ENCODE assay signal across 8 cellular contexts in the genomic region with DNA sequence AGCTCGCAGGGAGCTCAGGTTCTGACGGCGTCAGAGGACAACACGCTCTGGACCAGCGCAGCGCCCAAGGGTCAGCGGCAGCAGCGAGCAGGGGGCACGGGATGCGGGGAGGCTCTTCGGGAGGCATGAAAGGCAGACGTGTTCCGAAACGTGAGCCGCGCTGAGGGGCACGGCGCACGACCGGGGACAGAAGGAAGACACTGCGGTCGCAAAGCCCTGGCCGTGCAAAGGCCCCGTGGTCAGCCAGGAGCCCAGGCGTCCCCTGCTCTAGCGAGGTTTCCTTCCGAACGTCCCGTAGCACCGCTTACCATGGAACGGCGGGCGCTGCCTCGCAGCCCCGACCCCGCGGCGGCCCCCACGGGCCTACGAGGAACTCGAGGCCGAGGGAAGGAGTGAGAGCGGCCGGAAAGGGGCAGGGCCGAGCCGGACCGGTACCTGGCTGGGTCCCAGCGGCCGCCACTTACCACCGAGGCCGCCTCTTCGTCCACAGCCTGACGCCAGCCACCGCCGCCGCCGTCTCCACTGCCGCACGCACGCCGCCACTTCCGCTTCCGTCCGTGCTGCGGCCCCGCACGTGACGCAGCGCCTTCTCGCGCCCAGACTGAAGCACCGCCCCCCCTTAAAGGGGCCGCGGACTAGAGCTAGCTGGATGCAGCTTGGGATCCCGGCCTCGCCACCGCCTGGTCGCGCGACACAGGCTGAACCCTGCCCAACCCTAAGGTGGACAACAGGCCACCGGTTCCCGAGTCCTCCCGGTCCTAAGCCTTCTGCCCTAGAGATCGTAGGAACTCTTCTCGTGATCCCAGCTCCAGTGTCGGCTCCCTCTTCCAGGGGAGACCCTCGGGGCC. TPM values are rescaled to one million over a fixed set of nuclear protein-coding genes. Genes with fewer than 3 reads are reported as not detected.
A peak's percentile ranks its signal among the peaks of the same experiment; 100 is the strongest.
DNase-seq lines count a peak whose midpoint lies in the region; ATAC-seq and TF ChIP-seq lines count a peak whose summit lies in the region.

No MANE protein-coding gene starts in this region.

- no peaks in the 10 kb centered on the region for H3K9me3 ChIP-seq in BLaER1 treated with 17β-estradiol and CSF1 and Interleukin-3, amounts not matched to agents 10 nM and 100 nM (replicated peaks in 1 of 11)
- H3K9me3 ChIP-seq in duodenal mucosa (ENCODE audit: control insufficient read depth in 1 of 2, low read length in 2 of 2), result no peaks in the 10 kb centered on the region
- H3K9me3 ChIP-seq in lower lobe of right lung, result no peaks in the 10 kb centered on the region

- peaks cover 34 to 62% (median 54%) of the 10 kb centered on the region in 11 experiments; a peak in 21 of 22 replicates for H4K20me1 ChIP-seq in BLaER1 treated with 17β-estradiol and CSF1 and Interleukin-3, amounts not matched to agents 10 nM and 100 nM

- POLR2A ChIA-PET in activated CD4-positive, alpha-beta memory T cell treated with anti-CD3 and anti-CD28 coated beads for 36 hours (lab: Charles Lee), result interaction anchor here (0.7 to 3.0 kb wide), 10 partner anchors 9 to 466 kb away, joined by 3 to 19 read pairs (median 4); a partner anchor contains a TSS

- H3K4me1 ChIP-seq in BLaER1 treated with 17β-estradiol and CSF1 and Interleukin-3, amounts not matched to agents 10 nM and 100 nM, result peaks cover 38 to 51% (median 45%) of the 10 kb centered on the region in 10 experiments
- H3K4me1 ChIP-seq in duodenal mucosa (ENCODE audit: control insufficient read depth in 1 of 2, insufficient read depth in 2 of 2, low read length in 2 of 2) (peaks cover 19 to 23% of the 10 kb centered on the region in 2 donors), lower lobe of right lung (peaks cover 61% of the 10 kb centered on the region)

- intact Hi-C loops in activated CD4-positive, alpha-beta memory T cell treated with anti-CD3 and anti-CD28 coated beads for 36 hours (cut with micrococcal nuclease), result loop anchor here (1.0 kb wide), 2 partner anchors 8 to 12 kb away; no protein-coding TSS in a partner anchor
- intact Hi-C loops in lower lobe of right lung (cut with DNase I), result no loop called here

- no peaks in the 10 kb centered on the region for H3K9me3 Mint-ChIP-seq in activated CD4-positive, alpha-beta memory T cell treated with anti-CD3 and anti-CD28 coated beads for 36 hours

- peak overlapping the region; percentile 81 to 99 (median 93) for H3K4me3 ChIP-seq in BLaER1 treated with 17β-estradiol and CSF1 and Interleukin-3, amounts not matched to agents 10 nM and 100 nM
- H3K4me3 ChIP-seq in duodenal mucosa (ENCODE audit: low read depth in 1 of 2, low read length in 2 of 2), result peak overlapping the region; percentile 86 to 97
- H3K4me3 ChIP-seq in lower lobe of right lung, result peak overlapping the region; percentile 99

- H3K36me3 ChIP-seq in BLaER1 treated with 17β-estradiol and CSF1 and Interleukin-3, amounts not matched to agents 10 nM and 100 nM, result peaks cover 26 to 44% (median 38%) of the 10 kb centered on the region in 11 experiments
- H3K36me3 ChIP-seq in duodenal mucosa (ENCODE audit: control insufficient read depth in 1 of 2, insufficient read depth in 2 of 2, low read length in 2 of 2), result peaks cover 0 to 6% of the 10 kb centered on the region in 2 donors
- H3K36me3 ChIP-seq in lower lobe of right lung, result peaks cover 36% of the 10 kb centered on the region

- H3K4me2 ChIP-seq in BLaER1 treated with 17β-estradiol and CSF1 and Interleukin-3, amounts not matched to agents 10 nM and 100 nM, result peak overlapping the region; percentile 87 to 99 (median 97)

- TF ChIP-seq CTCF in lower lobe of right lung (IDR thresholded peaks at IDR 0.05), result no peak

- DNase-seq in NCI-H69 (lab: John Stamatoyannopoulos, UW) (peak; percentile 95), lower lobe of right lung (peak; percentile 97)
- DNase-seq in activated CD4-positive, alpha-beta memory T cell treated with anti-CD3 and anti-CD28 coated beads for 36 hours, result peak; percentile 93
- peak; percentile 65 to 80 (median 73) for DNase-seq in stimulated activated CD4-positive, alpha-beta T cell treated with anti-CD3 and anti-CD28 coated beads, TNF-alpha, amount 100 ng/mL, for 1 hour (ENCODE audit: low read depth in 3 of 3, low spot score in 1 of 3)

- no peaks in the 10 kb centered on the region for H3K27me3 ChIP-seq in BLaER1 treated with 17β-estradiol and CSF1 and Interleukin-3, amounts not matched to agents 10 nM and 100 nM
- H3K27me3 ChIP-seq in duodenal mucosa (ENCODE audit: control insufficient read depth in 1 of 2, insufficient read depth in 2 of 2, low read length in 2 of 2) (no peaks in the 10 kb centered on the region), lower lobe of right lung (ENCODE audit: low read depth) (no peaks in the 10 kb centered on the region)

- CTCF ChIA-PET in activated CD4-positive, alpha-beta memory T cell treated with anti-CD3 and anti-CD28 coated beads for 36 hours (lab: Charles Lee), result interaction anchor here (0.6 to 3.4 kb wide), 10 partner anchors 9 to 53 kb away, joined by 3 to 18 read pairs (median 6); a partner anchor contains a TSS

- H3K4me3 Mint-ChIP-seq in activated CD4-positive, alpha-beta memory T cell treated with anti-CD3 and anti-CD28 coated beads for 36 hours, result peak overlapping the region; percentile 99

- peak overlapping the region; percentile 89 to 98 (median 94) for H3K9ac ChIP-seq in BLaER1 treated with 17β-estradiol and CSF1 and Interleukin-3, amounts not matched to agents 10 nM and 100 nM
- peak overlapping the region; percentile 78 to 89 for H3K9ac ChIP-seq in duodenal mucosa (ENCODE audit: low read depth in 1 of 2, low read length in 2 of 2)

- H3K27ac Mint-ChIP-seq in activated CD4-positive, alpha-beta memory T cell treated with anti-CD3 and anti-CD28 coated beads for 36 hours, result peak overlapping the region; percentile 97

- ATAC-seq in GM19328 (IDR thresholded peaks at IDR 0.05; ENCODE audit: unreplicated experiment) (peak; percentile 87), HG03469 (IDR thresholded peaks at IDR 0.05; ENCODE audit: unreplicated experiment) (peak; percentile 59), lower lobe of right lung (peak; percentile 97 to 98)

- H3K4me1 Mint-ChIP-seq in activated CD4-positive, alpha-beta memory T cell treated with anti-CD3 and anti-CD28 coated beads for 36 hours (ENCODE audit: low read depth), result peaks cover 15% of the 10 kb centered on the region

- H3K36me3 Mint-ChIP-seq in activated CD4-positive, alpha-beta memory T cell treated with anti-CD3 and anti-CD28 coated beads for 36 hours, result peaks cover 21% of the 10 kb centered on the region

- H3K27ac ChIP-seq in BLaER1 treated with 17β-estradiol and CSF1 and Interleukin-3, amounts not matched to agents 10 nM and 100 nM, result peak overlapping the region; percentile 84 to 97 (median 93)
- H3K27ac ChIP-seq in duodenal mucosa (ENCODE audit: low read depth, low read length) (peak overlapping the region; percentile 80), lower lobe of right lung (peak overlapping the region; percentile 97)

- H3K27me3 Mint-ChIP-seq in activated CD4-positive, alpha-beta memory T cell treated with anti-CD3 and anti-CD28 coated beads for 36 hours, result no peaks in the 10 kb centered on the region

RNA-seq across cellular contexts. Expression of a gene that starts 9.4 kb away (rescaled TPM):
- total RNA-seq in activated CD4-positive, alpha-beta memory T cell treated with anti-CD3 and anti-CD28 coated beads for 36 hours, result 100 to 1,000 TPM; 108 to 110 TPM
- total RNA-seq in lower lobe of right lung, result 76.4 TPM

RNA-seq across cellular contexts. Expression of a gene that starts 12.5 kb away (rescaled TPM):
- 10 to 100 TPM; 23.3 to 24.2 TPM for total RNA-seq in activated CD4-positive, alpha-beta memory T cell treated with anti-CD3 and anti-CD28 coated beads for 36 hours
- total RNA-seq in lower lobe of right lung, result 22.2 TPM

RNA-seq across cellular contexts. Expression of a gene that starts 27.6 kb away (rescaled TPM):
- total RNA-seq in activated CD4-positive, alpha-beta memory T cell treated with anti-CD3 and anti-CD28 coated beads for 36 hours, result 10 to 100 TPM; 41.9 to 45.3 TPM
- total RNA-seq in lower lobe of right lung, result 29.1 TPM

RNA-seq across cellular contexts. Expression of a gene that starts 29.3 kb away (rescaled TPM):
- total RNA-seq in activated CD4-positive, alpha-beta memory T cell treated with anti-CD3 and anti-CD28 coated beads for 36 hours, result 1 to 10 TPM; 5.7 to 5.8 TPM
- total RNA-seq in lower lobe of right lung, result 6.2 TPM

RNA-seq across cellular contexts. Expression of a gene that starts 29.3 kb away (rescaled TPM):
- total RNA-seq in activated CD4-positive, alpha-beta memory T cell treated with anti-CD3 and anti-CD28 coated beads for 36 hours, result 10 to 100 TPM; 24.2 to 28.4 TPM
- 65.0 TPM for total RNA-seq in lower lobe of right lung

Comparison
In these comparisons a context has a peak if more than half of its experiments do, and no peak if none do; other contexts are left out.
1. Peak in every context shown above with its lines: DNase-seq, ATAC-seq, H3K4me3 ChIP-seq and H3K27ac ChIP-seq.